In genomic region chr1:52970149-52970548, GRCh38 we compare ENCODE assay signal across 9 cellular contexts. TPM values are rescaled to one million over a fixed set of nuclear protein-coding genes. Genes with fewer than 3 reads are reported as not detected.
DNase-seq lines count a peak whose midpoint lies in the region; ATAC-seq and TF ChIP-seq lines count a peak whose summit lies in the region.
"Had no signal": no experiment of that assay in that cellular context is flagged by ENCODE, and none has a peak within 500 bp of the region (broad histone marks: within the 10 kb centered on the region; RNA-seq: fewer than 3 reads in every experiment).

No MANE protein-coding gene starts in this region.

- DNase-seq in left ventricle myocardium inferior, result no peak
- no peak for DNase-seq in right atrium auricular region (ENCODE audit: low spot score)
- DNase-seq in OCI-M1 (lab: John Stamatoyannopoulos, UW), result peak; percentile 35
- peak; percentile 2 for DNase-seq in fibroblast of gingiva (ENCODE audit: low read depth)
- no peak for DNase-seq in upper lobe of right lung
- no peak for DNase-seq in NCI-H345 treated with DMSO at 0.1 percent for 48 hours (lab: John Stamatoyannopoulos, UW; ENCODE audit: unreplicated experiment)
- no peak for DNase-seq in suprapubic skin (ENCODE audit: low spot score in 2 of 2)
- DNase-seq in COLO829 (ENCODE audit: low spot score), result no peak

- H3K27me3 ChIP-seq in left ventricle myocardium inferior (ENCODE audit: low read depth) (no peaks in the 10 kb centered on the region), right atrium auricular region (no peaks in the 10 kb centered on the region), upper lobe of right lung (no peaks in the 10 kb centered on the region), suprapubic skin (no peaks in the 10 kb centered on the region)

- H3K27ac ChIP-seq in left ventricle myocardium inferior (replicated peaks), result no peak overlapping the region
- H3K27ac ChIP-seq in right atrium auricular region, result no peak overlapping the region
- H3K27ac ChIP-seq in upper lobe of right lung, result no peak overlapping the region
- no peak overlapping the region for H3K27ac ChIP-seq in suprapubic skin

- H3K4me3 ChIP-seq in left ventricle myocardium inferior, result no peak overlapping the region
- no peak overlapping the region for H3K4me3 ChIP-seq in right atrium auricular region
- no peak overlapping the region for H3K4me3 ChIP-seq in upper lobe of right lung
- no peak overlapping the region for H3K4me3 ChIP-seq in suprapubic skin

- H3K4me1 ChIP-seq in left ventricle myocardium inferior (no peaks in the 10 kb centered on the region), right atrium auricular region (no peaks in the 10 kb centered on the region), upper lobe of right lung (no peaks in the 10 kb centered on the region), suprapubic skin (no peaks in the 10 kb centered on the region)

- peaks cover 21% of the 10 kb centered on the region for H3K36me3 ChIP-seq in left ventricle myocardium inferior
- peaks cover 11% of the 10 kb centered on the region for H3K36me3 ChIP-seq in right atrium auricular region
- peaks cover 7% of the 10 kb centered on the region for H3K36me3 ChIP-seq in upper lobe of right lung
- H3K36me3 ChIP-seq in suprapubic skin, result peaks cover 8% of the 10 kb centered on the region

- no peak for TF ChIP-seq EP300 in suprapubic skin (IDR thresholded peaks at IDR 0.05)

- intact Hi-C loops in left ventricle myocardium inferior (cut with micrococcal nuclease), result no loop called here
- intact Hi-C loops in upper lobe of right lung (cut with DNase I), result no loop called here

- WGBS in suprapubic skin, result 76% methylated on average over 3 of the region's 3 CpGs

- no peak for TF ChIP-seq POLR2A in suprapubic skin (IDR thresholded peaks at IDR 0.05)

- TF ChIP-seq CTCF in left ventricle myocardium inferior (IDR thresholded peaks at IDR 0.05; ENCODE audit: borderline replicate concordance) (peak; percentile 39), right atrium auricular region (IDR thresholded peaks at IDR 0.05) (peak in 1 of 2 donors; percentile 32), upper lobe of right lung (IDR thresholded peaks at IDR 0.05) (peak; percentile 10), suprapubic skin (IDR thresholded peaks at IDR 0.05) (no peak)

- ATAC-seq in upper lobe of right lung, result no peak

- H3K9me3 ChIP-seq in left ventricle myocardium inferior (replicated peaks) (no peaks in the 10 kb centered on the region), right atrium auricular region (no peaks in the 10 kb centered on the region), upper lobe of right lung (no peaks in the 10 kb centered on the region), suprapubic skin (no peaks in the 10 kb centered on the region)
- H3K9me3 ChIP-seq: Caco-2 had no signal

RNA-seq across cellular contexts. Expression of gene SCP2, which starts 43.1 kb away (rescaled TPM):
- total RNA-seq in left ventricle myocardium inferior (130 TPM), right atrium auricular region (100 to 1,000 TPM in 1 of 2 donors, 10 to 100 TPM in 1; 67.1 to 163 TPM), upper lobe of right lung (140 TPM), suprapubic skin (100 to 1,000 TPM in 3 of 4 donors, 10 to 100 TPM in 1; 64.5 to 122 (median 113) TPM)

RNA-seq across cellular contexts. Expression of gene ECHDC2, which starts 48.6 kb away (rescaled TPM):
- total RNA-seq in left ventricle myocardium inferior (119 TPM), right atrium auricular region (10 to 100 TPM; 50.4 to 53.1 TPM), upper lobe of right lung (123 TPM), suprapubic skin (100 to 1,000 TPM in 2 of 4 donors, 10 to 100 TPM in 2; 56.2 to 254 (median 115) TPM)

Comparison
In these comparisons a context has a peak if more than half of its experiments do, and no peak if none do; other contexts are left out.
1. DNase-seq: peak in OCI-M1 (single experiment) and fibroblast of gingiva (single experiment); none in left ventricle myocardium inferior (single experiment), right atrium auricular region (single experiment), upper lobe of right lung (single experiment), NCI-H345 treated with DMSO at 0.1 percent for 48 hours (single experiment), suprapubic skin (0 of 2) and COLO829 (single experiment).
2. CTCF ChIP-seq: peak in left ventricle myocardium inferior (single experiment) and upper lobe of right lung (single experiment); none in suprapubic skin (0 of 2).